30 cellular contexts compared by ENCODE assay signal in the genomic region with DNA sequence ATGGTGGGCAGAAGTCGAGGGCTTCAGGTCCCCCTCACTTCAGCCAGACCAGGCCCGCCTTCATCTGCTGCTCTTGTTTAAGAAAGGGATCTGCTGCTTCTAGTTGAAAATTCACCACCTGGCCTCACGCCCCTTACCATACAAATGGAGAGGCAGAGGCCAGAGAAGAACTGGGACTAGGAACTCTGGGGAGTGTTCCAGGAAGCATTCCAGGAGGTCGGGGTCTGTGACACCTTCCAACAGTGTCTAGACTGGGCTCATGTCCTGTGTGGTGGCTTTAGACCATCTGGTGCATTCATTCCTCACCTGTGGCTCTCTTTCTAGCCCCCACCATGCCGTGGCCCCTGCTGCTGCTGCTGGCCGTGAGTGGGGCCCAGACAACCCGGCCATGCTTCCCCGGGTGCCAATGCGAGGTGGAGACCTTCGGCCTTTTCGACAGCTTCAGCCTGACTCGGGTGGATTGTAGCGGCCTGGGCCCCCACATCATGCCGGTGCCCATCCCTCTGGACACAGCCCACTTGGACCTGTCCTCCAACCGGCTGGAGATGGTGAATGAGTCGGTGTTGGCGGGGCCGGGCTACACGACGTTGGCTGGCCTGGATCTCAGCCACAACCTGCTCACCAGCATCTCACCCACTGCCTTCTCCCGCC. TPM values are rescaled to one million over a fixed set of nuclear protein-coding genes. Genes with fewer than 3 reads are reported as not detected.
DNase-seq lines count a peak whose midpoint lies in the region; ATAC-seq and TF ChIP-seq lines count a peak whose summit lies in the region.
"Had no signal": no experiment of that assay in that cellular context is flagged by ENCODE, and none has a peak within 500 bp of the region (broad histone marks: within the 10 kb centered on the region; RNA-seq: fewer than 3 reads in every experiment).

No MANE protein-coding gene starts in this region.

- no peaks in the 10 kb centered on the region for H3K27me3 ChIP-seq in A673 (replicated peaks; ENCODE audit: insufficient read depth, low read depth, low read length, poor library complexity)
- no peaks in the 10 kb centered on the region for H3K27me3 ChIP-seq in PC-9 (ENCODE audit: insufficient read depth, low read depth)
- H3K27me3 ChIP-seq in suprapubic skin = no peaks in the 10 kb centered on the region
- no peaks in the 10 kb centered on the region for H3K27me3 ChIP-seq in trophoblast cell (ENCODE audit: insufficient read depth, low read length)
- H3K27me3 ChIP-seq: cardiac muscle cell, ovary, upper lobe of right lung had no signal

- H4K12ac ChIP-seq in trophoblast cell (ENCODE audit: low read depth, low read length) = no peak overlapping the region

- no peak for TF ChIP-seq EP300 in suprapubic skin (IDR thresholded peaks at IDR 0.05)

- no peaks in the 10 kb centered on the region for H3K9me2 ChIP-seq in PC-9 (ENCODE audit: insufficient read depth)
- H3K9me2 ChIP-seq: SK-N-SH had no signal

- H3F3A ChIP-seq in PC-9 (ENCODE audit: insufficient read depth, low read depth) = peaks cover 55% of the 10 kb centered on the region

- TF ChIP-seq CTCF in A673 (conservative IDR thresholded peaks at IDR 0.05; ENCODE audit: low read depth, low read length) = no peak
- no peak for TF ChIP-seq CTCF in PC-9 (conservative IDR thresholded peaks at IDR 0.05)
- TF ChIP-seq CTCF in suprapubic skin (IDR thresholded peaks at IDR 0.05) = no peak

- peaks cover 10% of the 10 kb centered on the region for H3K9me3 ChIP-seq in A673 (ENCODE audit: low read depth, low read length, poor library complexity, severe bottlenecking)
- H3K9me3 ChIP-seq in PC-9 (ENCODE audit: insufficient read depth, low read depth) = no peaks in the 10 kb centered on the region
- no peaks in the 10 kb centered on the region for H3K9me3 ChIP-seq in suprapubic skin
- H3K9me3 ChIP-seq in trophoblast cell (ENCODE audit: insufficient read depth, low read depth, low read length) = peaks cover 6% of the 10 kb centered on the region
- H3K9me3 ChIP-seq: ovary, SK-N-SH, upper lobe of right lung had no signal

- no peak for ATAC-seq in HG02610 (IDR thresholded peaks at IDR 0.05; ENCODE audit: unreplicated experiment)
- ATAC-seq: activated CD8-positive, alpha-beta memory T cell treated with anti-CD3 and anti-CD28 coated beads, Interleukin-2, amount 10 ng/mL, durations not matched to agents 7 days and 5 days; HepG2; left cardiac atrium; naive thymus-derived CD8-positive, alpha-beta T cell; right cardiac atrium; T-helper 17 cell; upper lobe of right lung had no signal

- TF ChIP-seq POLR2A in suprapubic skin (IDR thresholded peaks at IDR 0.05) = no peak

- no peak overlapping the region for H2AK5ac ChIP-seq in trophoblast cell (ENCODE audit: low read length)

- DNase-seq in A673 (ENCODE audit: low spot score) (no peak), PC-9 (no peak), islet precursor cell (peak; percentile 48), suprapubic skin (ENCODE audit: low spot score in 2 of 2) (peak; percentile 59 to 79), glomerular visceral epithelial cell (ENCODE audit: extremely low spot score) (no peak), trophoblast cell (no peak)
- DNase-seq: activated CD4-positive, alpha-beta T cell treated with anti-CD3 and anti-CD28 coated beads for 4 hours; activated CD8-positive, alpha-beta memory T cell treated with anti-CD3 and anti-CD28 coated beads, Interleukin-2, amount 10 ng/mL, durations not matched to agents 7 days and 5 days; activated naive CD4-positive, alpha-beta T cell treated with anti-CD3 and anti-CD28 coated beads, Interleukin-2, amount 10 ng/mL, durations not matched to agents 7 days and 5 days; amygdala; cortex of kidney; HCEC 1CT; Kasumi-1; left cardiac atrium; mesendoderm; naive thymus-derived CD8-positive, alpha-beta T cell; NCI-H1048; NCI-H1930; NCI-H748 treated with DMSO at 0.1 percent for 48 hours; right cardiac atrium; SK-N-SH; stimulated activated CD4-positive, alpha-beta T cell treated with anti-CD3 and anti-CD28 coated beads, Interleukin-4, amount 100 ng/mL, for 4 hours; stimulated activated naive CD4-positive, alpha-beta T cell; T-helper 17 cell; upper lobe of right lung had no signal

- H3K4me3 ChIP-seq in A673 (ENCODE audit: low read depth, low read length, poor library complexity, severe bottlenecking) = no peak overlapping the region
- H3K4me3 ChIP-seq in PC-9 = no peak overlapping the region
- H3K4me3 ChIP-seq in suprapubic skin = no peak overlapping the region
- no peak overlapping the region for H3K4me3 ChIP-seq in trophoblast cell (ENCODE audit: low read depth, low read length)
- H3K4me3 ChIP-seq: cardiac muscle cell, ovary, upper lobe of right lung had no signal

- H3K4ac ChIP-seq in trophoblast cell (ENCODE audit: low read depth, low read length) = no peak overlapping the region

- H3K4me1 ChIP-seq in A673 (ENCODE audit: insufficient read depth, low read length, poor library complexity, severe bottlenecking) (peaks cover 34% of the 10 kb centered on the region), PC-9 (replicated peaks; ENCODE audit: insufficient read depth) (peaks cover 43% of the 10 kb centered on the region), suprapubic skin (peaks cover 89% of the 10 kb centered on the region), trophoblast cell (ENCODE audit: control insufficient read depth in 1 of 2, insufficient read depth in 2 of 2, low read length in 2 of 2) (peaks cover 6 to 14% of the 10 kb centered on the region in 2 experiments)

- H3K79me2 ChIP-seq in PC-9 (ENCODE audit: low read depth) (peaks cover 88% of the 10 kb centered on the region), trophoblast cell (ENCODE audit: control insufficient read depth, insufficient read depth, low read length, poor library complexity) (peaks cover 9% of the 10 kb centered on the region)

- H3K27ac ChIP-seq in A673 (ENCODE audit: low read depth, low read length, poor library complexity, severe bottlenecking) (peak overlapping the region; percentile 73), PC-9 (peak overlapping the region; percentile 72; the same call in 1 of the 2 replicates), suprapubic skin (peak overlapping the region; percentile 17), trophoblast cell (ENCODE audit: low read depth, low read length) (no peak overlapping the region)
- H3K27ac ChIP-seq: cardiac muscle cell, HL-60, upper lobe of right lung had no signal

- no peak overlapping the region for H4K91ac ChIP-seq in trophoblast cell (ENCODE audit: low read depth, low read length)

- no peak overlapping the region for H3K14ac ChIP-seq in trophoblast cell (ENCODE audit: low read length)

- no peaks in the 10 kb centered on the region for H3K36me3 ChIP-seq in A673 (ENCODE audit: insufficient read depth, low read length, poor library complexity, severe bottlenecking)
- peaks cover 76% of the 10 kb centered on the region for H3K36me3 ChIP-seq in PC-9 (ENCODE audit: low read depth)
- H3K36me3 ChIP-seq in suprapubic skin = peaks cover 26% of the 10 kb centered on the region
- peaks cover 22 to 32% of the 10 kb centered on the region in 2 experiments for H3K36me3 ChIP-seq in trophoblast cell (ENCODE audit: control insufficient read depth in 1 of 2, insufficient read depth in 2 of 2, low read length in 2 of 2)
- H3K36me3 ChIP-seq: ovary had no signal

- no peak overlapping the region for H4K8ac ChIP-seq in trophoblast cell (ENCODE audit: low read depth, low read length)

- H3K18ac ChIP-seq in trophoblast cell (ENCODE audit: low read length) = no peak overlapping the region

- CTCF ChIA-PET in A673 (lab: Charles Lee) = no interaction called here
- CTCF ChIA-PET in PC-9 (lab: Charles Lee) = interaction anchor here (0.6 kb wide), 1 partner anchor 30 kb away, joined by 8 read pairs; no protein-coding TSS in a partner anchor

- no peak overlapping the region for H2BK12ac ChIP-seq in trophoblast cell (ENCODE audit: low read length)

- H3K9ac ChIP-seq in trophoblast cell (ENCODE audit: low read length) = no peak overlapping the region
- H3K9ac ChIP-seq: SK-N-SH had no signal

- peaks cover 79% of the 10 kb centered on the region for H4K20me1 ChIP-seq in PC-9 (ENCODE audit: insufficient read depth)

- no peak overlapping the region for H3K4me2 ChIP-seq in PC-9
- H3K4me2 ChIP-seq in trophoblast cell (ENCODE audit: low read length) = no peak overlapping the region
- H3K4me2 ChIP-seq: SK-N-SH had no signal

- no TSS peak for BruUV-seq in A673 (replicated peaks; lab: Mats Ljungman, UMichigan)
- BruUV-seq in PC-9 (replicated peaks; lab: Mats Ljungman, UMichigan) = no TSS peak

- H3K23ac ChIP-seq in trophoblast cell (ENCODE audit: low read length) = no peak overlapping the region

- H2AFZ ChIP-seq in PC-9 (no peak overlapping the region), trophoblast cell (ENCODE audit: insufficient read depth, low read length, poor library complexity) (no peak overlapping the region)

- POLR2A ChIA-PET in A673 (lab: Charles Lee; ENCODE audit: low non-redundant PET) = no interaction called here
- POLR2A ChIA-PET in PC-9 (lab: Charles Lee; ENCODE audit: unreplicated experiment) = no interaction called here

- H2BK5ac ChIP-seq in trophoblast cell (ENCODE audit: low read depth, low read length, poor library complexity) = no peak overlapping the region

- WGBS in suprapubic skin = 63% methylated on average over 12 of the region's 21 CpGs
- no CpG with 5 or more reads among the region's 21 CpGs for WGBS in trophoblast cell (ENCODE audit: extremely low coverage, insufficient coverage, insufficient read length)

- intact Hi-C loops in A673 (cut with micrococcal nuclease; ENCODE audit: unreplicated experiment) (no loop called here), PC-9 (cut with micrococcal nuclease; ENCODE audit: unreplicated experiment) (no loop called here)

- no peaks in the 10 kb centered on the region for H3K79me1 ChIP-seq in trophoblast cell (ENCODE audit: low read length)

- no peak overlapping the region for H2BK120ac ChIP-seq in trophoblast cell (ENCODE audit: insufficient read depth, low read length, poor library complexity)

RNA-seq across cellular contexts. Expression of a gene that starts 12.3 kb away (rescaled TPM):
- total RNA-seq in A673 (2021) (25.3 and 29.0 TPM in 2 replicates), PC-9 (2021) (89.3 and 99.4 TPM in 2 replicates), suprapubic skin (100 to 1,000 TPM in 3 of 4 donors, 10 to 100 TPM in 1; 85.5 to 155 (median 128) TPM)
- polyA plus RNA-seq in trophoblast cell (2013) = 34.0 and 35.3 TPM in 2 replicates
- total RNA-seq: naive thymus-derived CD8-positive, alpha-beta T cell; T-helper 17 cell had no signal
- polyA plus RNA-seq: naive thymus-derived CD8-positive, alpha-beta T cell had no signal

Comparison
In these comparisons a context has a peak if more than half of its experiments do, and no peak if none do; other contexts are left out.
1. DNase-seq: peak in islet precursor cell (single experiment) and suprapubic skin (2 of 2); none in A673 (single experiment), PC-9 (0 of 2), glomerular visceral epithelial cell (single experiment) and trophoblast cell (0 of 2).